ENCODE assay signal across 19 cellular contexts in genomic region chr20:63926298-63926697, GRCh38.
"Had no signal": no experiment of that assay in that cellular context is flagged by ENCODE, and none has a peak within 500 bp of the region (broad histone marks: within the 10 kb centered on the region; RNA-seq: fewer than 3 reads in every experiment).

No MANE protein-coding gene starts in this region.

- H3K9me3 Mint-ChIP-seq: activated CD4-positive, alpha-beta memory T cell treated with anti-CD3 and anti-CD28 coated beads for 36 hours; activated naive CD8-positive, alpha-beta T cell treated with anti-CD3 and anti-CD28 coated beads, Interleukin-2, amount 10 ng/mL, durations not matched to agents 7 days and 5 days; activated T-cell treated with anti-CD3 and anti-CD28 coated beads, Interleukin-2, amount 50 U/mL, for 4 hours; stimulated activated effector memory CD8-positive, alpha-beta T cell treated with anti-CD3 and anti-CD28 coated beads, Interleukin-12 subunit alpha, Interleukin-12 subunit beta, amount 100 ng/mL, for 72 hours; T-cell had no signal

- DNase-seq: activated CD4-positive, alpha-beta memory T cell treated with anti-CD3 and anti-CD28 coated beads for 36 hours; activated CD4-positive, alpha-beta T cell treated with anti-CD3 and anti-CD28 coated beads for 1 hour; activated CD8-positive, alpha-beta memory T cell treated with anti-CD3 and anti-CD28 coated beads, Interleukin-2, amount 10 ng/mL, durations not matched to agents 7 days and 5 days; activated effector memory CD4-positive, alpha-beta T cell treated with anti-CD3 and anti-CD28 coated beads, Interleukin-2, amount 50 U/mL, for 16 hours; activated naive CD8-positive, alpha-beta T cell treated with anti-CD3 and anti-CD28 coated beads, Interleukin-2, amount 10 ng/mL, durations not matched to agents 7 days and 5 days; activated T-cell treated with anti-CD3 and anti-CD28 coated beads, Interleukin-2, amount 50 U/mL, for 4 hours; anterior cingulate cortex; cerebellar nuclear complex; effector memory CD4-positive, alpha-beta T cell; erythroblast; heart right ventricle; lower lobe of right lung; midbrain; sigmoid colon; stimulated activated CD4-positive, alpha-beta T cell treated with anti-CD3 and anti-CD28 coated beads, Interleukin-1b, Interleukin-23, amount 100 ng/mL, for 48 hours; T-cell; T1000 had no signal

- ATAC-seq: activated CD8-positive, alpha-beta memory T cell treated with anti-CD3 and anti-CD28 coated beads, Interleukin-2, amount 10 ng/mL, durations not matched to agents 7 days and 5 days; activated T-cell treated with anti-CD3 and anti-CD28 coated beads, Interleukin-2, amount 50 U/mL, for 4 hours; gastroesophageal sphincter; heart right ventricle; lower lobe of right lung; stimulated activated effector memory CD8-positive, alpha-beta T cell treated with anti-CD3 and anti-CD28 coated beads, Interleukin-12 subunit alpha, Interleukin-12 subunit beta, amount 100 ng/mL, for 72 hours; T-cell had no signal

- H3K27ac Mint-ChIP-seq: activated CD4-positive, alpha-beta memory T cell treated with anti-CD3 and anti-CD28 coated beads for 36 hours; activated CD8-positive, alpha-beta memory T cell treated with anti-CD3 and anti-CD28 coated beads, Interleukin-2, amount 10 ng/mL, durations not matched to agents 7 days and 5 days; activated naive CD8-positive, alpha-beta T cell treated with anti-CD3 and anti-CD28 coated beads, Interleukin-2, amount 10 ng/mL, durations not matched to agents 7 days and 5 days; stimulated activated effector memory CD8-positive, alpha-beta T cell treated with anti-CD3 and anti-CD28 coated beads, Interleukin-12 subunit alpha, Interleukin-12 subunit beta, amount 100 ng/mL, for 72 hours; T-cell had no signal

- H3K27ac ChIP-seq: gastroesophageal sphincter, heart right ventricle, lower lobe of right lung, sigmoid colon had no signal

- H3K4me3 Mint-ChIP-seq: activated CD4-positive, alpha-beta memory T cell treated with anti-CD3 and anti-CD28 coated beads for 36 hours; activated CD8-positive, alpha-beta memory T cell treated with anti-CD3 and anti-CD28 coated beads, Interleukin-2, amount 10 ng/mL, durations not matched to agents 7 days and 5 days; activated naive CD8-positive, alpha-beta T cell treated with anti-CD3 and anti-CD28 coated beads, Interleukin-2, amount 10 ng/mL, durations not matched to agents 7 days and 5 days; activated T-cell treated with anti-CD3 and anti-CD28 coated beads, Interleukin-2, amount 50 U/mL, for 4 hours; stimulated activated effector memory CD8-positive, alpha-beta T cell treated with anti-CD3 and anti-CD28 coated beads, Interleukin-12 subunit alpha, Interleukin-12 subunit beta, amount 100 ng/mL, for 72 hours; T-cell had no signal

- H3K27me3 Mint-ChIP-seq: activated CD4-positive, alpha-beta memory T cell treated with anti-CD3 and anti-CD28 coated beads for 36 hours; activated CD8-positive, alpha-beta memory T cell treated with anti-CD3 and anti-CD28 coated beads, Interleukin-2, amount 10 ng/mL, durations not matched to agents 7 days and 5 days; activated naive CD8-positive, alpha-beta T cell treated with anti-CD3 and anti-CD28 coated beads, Interleukin-2, amount 10 ng/mL, durations not matched to agents 7 days and 5 days; T-cell had no signal
